1 cellular context compared by ENCODE assay signal in genomic region chr20:38094373-38094775, GRCh38.
TF ChIP-seq lines count a peak whose summit lies in the region.

No MANE protein-coding gene starts in this region.

TF ChIP-seq in WTC11, 78 proteins besides CTCF, POLR2A, EP300 and RAD21 (continued from another document):
- TF ChIP-seq PREB (CRISPR knock-in tag; IDR thresholded peaks at IDR 0.05; ENCODE audit: borderline replicate concordance) (no peak), ZNF317 (CRISPR knock-in tag; IDR thresholded peaks at IDR 0.05; ENCODE audit: borderline replicate concordance, low read depth) (no peak), RORB (CRISPR knock-in tag; IDR thresholded peaks at IDR 0.05) (no peak), PRRX2 (CRISPR knock-in tag; IDR thresholded peaks at IDR 0.05) (no peak)
